In the genomic region with DNA sequence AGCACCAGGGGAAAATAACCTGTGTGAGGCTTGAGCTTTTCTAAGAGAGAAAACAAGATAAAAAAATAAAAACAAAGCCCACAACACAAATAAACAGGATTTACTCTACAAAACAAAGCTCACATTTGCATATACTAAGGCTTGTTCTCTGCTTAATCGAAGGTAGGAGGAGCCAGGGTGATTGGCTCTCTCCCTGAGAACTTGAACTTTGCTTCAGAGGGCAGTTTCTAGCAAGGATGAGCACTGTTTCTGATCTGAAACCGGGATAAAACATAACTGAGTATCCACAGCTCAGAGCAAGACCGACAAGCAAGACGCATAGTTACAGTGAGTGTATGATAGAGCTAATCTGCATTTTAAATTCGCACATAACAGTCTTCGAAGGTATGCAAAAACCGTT, we compare ENCODE assay signal across 22 cellular contexts.
"Had no signal": no experiment of that assay in that cellular context is flagged by ENCODE, and none has a peak within 500 bp of the region (broad histone marks: within the 10 kb centered on the region; RNA-seq: fewer than 3 reads in every experiment).

No MANE protein-coding gene starts in this region.

- H3K4me3 ChIP-seq: K562, SJSA1, SK-N-MC had no signal

- H3K4me2 ChIP-seq: KMS-11 had no signal

- H3K4me1 ChIP-seq: SJSA1 had no signal

- H3K27me3 ChIP-seq: SJSA1 had no signal

- H3K9ac ChIP-seq: KMS-11 had no signal

- H3K27ac ChIP-seq: KMS-11, SJSA1, SK-N-MC had no signal

- ATAC-seq: K562 had no signal

- FAIRE-seq: K562, RCC 7860 had no signal

- DNase-seq: Kasumi-1, MM.1S, NCI-H1092 treated with DMSO at 0.1 percent for 48 hours, NCI-H1436, NCI-H187, NCI-H2029, NCI-H2081 treated with DMSO at 0.1 percent for 48 hours, NCI-H2171, NCI-H226, NCI-H446, NCI-H510A, NCI-H524 treated with DMSO at 0.1 percent for 48 hours, NCI-H69, NCI-H774, Right ventricle myocardium superior, RPMI8226, SIG-M5 had no signal

- H3K36me3 ChIP-seq: SJSA1 had no signal
